In genomic region chr17:30074254-30074653, GRCh38 we compare ENCODE assay signal across 40 cellular contexts.
"Had no signal": no experiment of that assay in that cellular context is flagged by ENCODE, and none has a peak within 500 bp of the region (broad histone marks: within the 10 kb centered on the region; RNA-seq: fewer than 3 reads in every experiment).

No MANE protein-coding gene starts in this region.

- FAIRE-seq: astrocyte, bronchial epithelial cell had no signal

- H3K9me3 Mint-ChIP-seq: activated naive CD4-positive, alpha-beta T cell treated with anti-CD3 and anti-CD28 coated beads for 36 hours; activated naive CD4-positive, alpha-beta T cell treated with anti-CD3 and anti-CD28 coated beads, Interleukin-2, amount 10 ng/mL, durations not matched to agents 7 days and 5 days; activated naive CD4-positive, alpha-beta T cell treated with anti-CD3 and anti-CD28 coated beads, Interleukin-2, amount 50 U/mL, for 24 hours; activated naive CD8-positive, alpha-beta T cell treated with anti-CD3 and anti-CD28 coated beads, Interleukin-2, amount 10 ng/mL, durations not matched to agents 7 days and 5 days; activated naive CD8-positive, alpha-beta T cell treated with anti-CD3 and anti-CD28 coated beads, Interleukin-2, amount 50 U/mL, for 24 hours; activated T-cell treated with anti-CD3 and anti-CD28 coated beads, Interleukin-2, amount 50 U/mL, for 4 hours; activated T-cell treated with anti-CD3 and anti-CD28 coated beads, Interleukin-2, amount 50 U/mL, for 72 hours; activated T-helper 1 cell treated with anti-CD3 and anti-CD28 coated beads, Interleukin-12 subunit alpha, Interleukin-12 subunit beta, Interleukin-2, Interleukin-4 antibody, amounts not matched to agents 30 ng/mL and 10 ng/mL and 1 ng/mL, durations not matched to agents 14 hours and 24 hours and 36 hours; activated T-helper 17 cell treated with anti-CD3 and anti-CD28 coated beads, Interleukin-2, amount 50 U/mL, for 72 hours; activated T-helper 2 cell treated with anti-CD3 and anti-CD28 coated beads, Interferon-gamma antibody, Interleukin-2, Interleukin-4, amounts not matched to agents 10 μg/mL and 5 μg/mL and 100 μg/mL, durations not matched to agents 14 hours and 24 hours and 36 hours; central memory CD8-positive, alpha-beta T cell had no signal

- H3K36me3 Mint-ChIP-seq: activated naive CD4-positive, alpha-beta T cell treated with anti-CD3 and anti-CD28 coated beads, Interleukin-2, amount 10 ng/mL, durations not matched to agents 7 days and 5 days; activated naive CD4-positive, alpha-beta T cell treated with anti-CD3 and anti-CD28 coated beads, Interleukin-2, amount 50 U/mL, for 24 hours; activated naive CD4-positive, alpha-beta T cell treated with anti-CD3 and anti-CD28 coated beads, Interleukin-2, amount 50 U/mL, for 72 hours; activated naive CD8-positive, alpha-beta T cell; activated naive CD8-positive, alpha-beta T cell treated with anti-CD3 and anti-CD28 coated beads for 36 hours; activated naive CD8-positive, alpha-beta T cell treated with anti-CD3 and anti-CD28 coated beads, Interleukin-2, amount 10 ng/mL, durations not matched to agents 7 days and 5 days; brain had no signal

- H3K9me3 ChIP-seq: adrenal gland, ascending aorta, body of pancreas, breast epithelium had no signal

- H3K4me3 ChIP-seq: adrenal gland, ascending aorta, body of pancreas, breast epithelium, cardiac muscle cell had no signal

- H3K36me3 ChIP-seq: adrenal gland, ascending aorta, brain microvascular endothelial cell, breast epithelium, cardiac muscle cell had no signal

- H3K27ac ChIP-seq: adrenal gland, ascending aorta, body of pancreas, brain microvascular endothelial cell, breast epithelium, cardiac muscle cell had no signal

- H3K27ac Mint-ChIP-seq: activated naive CD4-positive, alpha-beta T cell treated with anti-CD3 and anti-CD28 coated beads for 36 hours; activated naive CD4-positive, alpha-beta T cell treated with anti-CD3 and anti-CD28 coated beads, Interleukin-2, amount 10 ng/mL, durations not matched to agents 7 days and 5 days; activated naive CD4-positive, alpha-beta T cell treated with anti-CD3 and anti-CD28 coated beads, Interleukin-2, amount 50 U/mL, for 24 hours; activated naive CD4-positive, alpha-beta T cell treated with anti-CD3 and anti-CD28 coated beads, Interleukin-2, amount 50 U/mL, for 72 hours; activated naive CD8-positive, alpha-beta T cell; activated naive CD8-positive, alpha-beta T cell treated with anti-CD3 and anti-CD28 coated beads for 36 hours; activated naive CD8-positive, alpha-beta T cell treated with anti-CD3 and anti-CD28 coated beads, Interleukin-2, amount 10 ng/mL, durations not matched to agents 7 days and 5 days; activated naive CD8-positive, alpha-beta T cell treated with anti-CD3 and anti-CD28 coated beads, Interleukin-2, amount 50 U/mL, for 24 hours; activated T-cell treated with anti-CD3 and anti-CD28 coated beads, Interleukin-2, amount 50 U/mL, for 24 hours; activated T-cell treated with anti-CD3 and anti-CD28 coated beads, Interleukin-2, amount 50 U/mL, for 72 hours; activated T-helper 1 cell treated with anti-CD3 and anti-CD28 coated beads, Interleukin-12 subunit alpha, Interleukin-12 subunit beta, Interleukin-2, Interleukin-4 antibody, amounts not matched to agents 30 ng/mL and 10 ng/mL and 1 ng/mL, durations not matched to agents 14 hours and 24 hours and 36 hours; activated T-helper 17 cell treated with anti-CD3 and anti-CD28 coated beads, Interleukin-2, amount 50 U/mL, for 72 hours; activated T-helper 2 cell treated with anti-CD3 and anti-CD28 coated beads, Interferon-gamma antibody, Interleukin-2, Interleukin-4, amounts not matched to agents 10 μg/mL and 5 μg/mL and 100 μg/mL, durations not matched to agents 14 hours and 24 hours and 36 hours; brain had no signal

- H3K27me3 ChIP-seq: adrenal gland, ascending aorta, body of pancreas, breast epithelium had no signal

- DNase-seq: activated effector memory CD4-positive, alpha-beta T cell treated with anti-CD3 and anti-CD28 coated beads, Interleukin-2, amount 50 U/mL, for 16 hours; activated effector memory CD4-positive, alpha-beta T cell treated with Interleukin-2 at 50 U/mL for 16 hours; activated gamma-delta T cell; activated gamma-delta T cell treated with Interleukin-2 at 50 U/mL for 16 hours; activated naive CD4-positive, alpha-beta T cell; activated naive CD4-positive, alpha-beta T cell treated with anti-CD3 and anti-CD28 coated beads for 36 hours; activated naive CD4-positive, alpha-beta T cell treated with anti-CD3 and anti-CD28 coated beads, Interleukin-2, amount 10 ng/mL, durations not matched to agents 7 days and 5 days; activated naive CD4-positive, alpha-beta T cell treated with anti-CD3 and anti-CD28 coated beads, Interleukin-2, amount 50 U/mL, for 16 hours; activated naive CD4-positive, alpha-beta T cell treated with Interleukin-2 at 50 U/mL for 16 hours; activated naive CD8-positive, alpha-beta T cell treated with anti-CD3 and anti-CD28 coated beads for 36 hours; activated naive CD8-positive, alpha-beta T cell treated with anti-CD3 and anti-CD28 coated beads, Interleukin-2, amount 10 ng/mL, durations not matched to agents 7 days and 5 days; activated naive CD8-positive, alpha-beta T cell treated with anti-CD3 and anti-CD28 coated beads, Interleukin-2, amount 50 U/mL, for 24 hours; activated T-cell treated with anti-CD3 and anti-CD28 coated beads, Interleukin-2, amount 50 U/mL, for 1 hour; activated T-cell treated with anti-CD3 and anti-CD28 coated beads, Interleukin-2, amount 50 U/mL, for 24 hours; activated T-cell treated with anti-CD3 and anti-CD28 coated beads, Interleukin-2, amount 50 U/mL, for 4 hours; activated T-cell treated with anti-CD3 and anti-CD28 coated beads, Interleukin-2, amount 50 U/mL, for 48 hours; activated T-cell treated with anti-CD3 and anti-CD28 coated beads, Interleukin-2, amount 50 U/mL, for 72 hours; adrenal gland; amniotic stem cell; amygdala; anterior cingulate cortex; aorta; body of pancreas; brain microvascular endothelial cell; caudate nucleus; central memory CD4-positive, alpha-beta T cell; cerebellar nuclear complex had no signal

- H3K4me1 ChIP-seq: adrenal gland, ascending aorta, body of pancreas, breast epithelium had no signal

- H3K4me3 Mint-ChIP-seq: activated naive CD4-positive, alpha-beta T cell treated with anti-CD3 and anti-CD28 coated beads for 36 hours; activated naive CD4-positive, alpha-beta T cell treated with anti-CD3 and anti-CD28 coated beads, Interleukin-2, amount 10 ng/mL, durations not matched to agents 7 days and 5 days; activated naive CD4-positive, alpha-beta T cell treated with anti-CD3 and anti-CD28 coated beads, Interleukin-2, amount 50 U/mL, for 24 hours; activated naive CD8-positive, alpha-beta T cell; activated naive CD8-positive, alpha-beta T cell treated with anti-CD3 and anti-CD28 coated beads for 36 hours; activated naive CD8-positive, alpha-beta T cell treated with anti-CD3 and anti-CD28 coated beads, Interleukin-2, amount 10 ng/mL, durations not matched to agents 7 days and 5 days; activated naive CD8-positive, alpha-beta T cell treated with anti-CD3 and anti-CD28 coated beads, Interleukin-2, amount 50 U/mL, for 24 hours; activated T-cell treated with anti-CD3 and anti-CD28 coated beads, Interleukin-2, amount 50 U/mL, for 24 hours; activated T-cell treated with anti-CD3 and anti-CD28 coated beads, Interleukin-2, amount 50 U/mL, for 4 hours; activated T-cell treated with anti-CD3 and anti-CD28 coated beads, Interleukin-2, amount 50 U/mL, for 72 hours; activated T-helper 1 cell treated with anti-CD3 and anti-CD28 coated beads, Interleukin-12 subunit alpha, Interleukin-12 subunit beta, Interleukin-2, Interleukin-4 antibody, amounts not matched to agents 30 ng/mL and 10 ng/mL and 1 ng/mL, durations not matched to agents 14 hours and 24 hours and 36 hours; activated T-helper 17 cell treated with anti-CD3 and anti-CD28 coated beads, Interleukin-2, amount 50 U/mL, for 72 hours; brain; central memory CD8-positive, alpha-beta T cell had no signal

- H3K4me1 Mint-ChIP-seq: activated naive CD4-positive, alpha-beta T cell treated with anti-CD3 and anti-CD28 coated beads, Interleukin-2, amount 10 ng/mL, durations not matched to agents 7 days and 5 days; activated naive CD4-positive, alpha-beta T cell treated with anti-CD3 and anti-CD28 coated beads, Interleukin-2, amount 50 U/mL, for 24 hours; activated naive CD8-positive, alpha-beta T cell treated with anti-CD3 and anti-CD28 coated beads for 36 hours; activated naive CD8-positive, alpha-beta T cell treated with anti-CD3 and anti-CD28 coated beads, Interleukin-2, amount 10 ng/mL, durations not matched to agents 7 days and 5 days; activated naive CD8-positive, alpha-beta T cell treated with anti-CD3 and anti-CD28 coated beads, Interleukin-2, amount 50 U/mL, for 24 hours; activated T-helper 17 cell treated with anti-CD3 and anti-CD28 coated beads, Interleukin-2, amount 50 U/mL, for 72 hours; brain; central memory CD8-positive, alpha-beta T cell had no signal

- ATAC-seq: activated naive CD4-positive, alpha-beta T cell treated with anti-CD3 and anti-CD28 coated beads, Interleukin-2, amount 50 U/mL, for 72 hours; activated naive CD8-positive, alpha-beta T cell treated with anti-CD3 and anti-CD28 coated beads, Interleukin-2, amount 50 U/mL, for 24 hours; activated T-cell treated with anti-CD3 and anti-CD28 coated beads, Interleukin-2, amount 50 U/mL, for 4 hours; activated T-cell treated with anti-CD3 and anti-CD28 coated beads, Interleukin-2, amount 50 U/mL, for 72 hours; activated T-helper 17 cell treated with anti-CD3 and anti-CD28 coated beads, Interleukin-2, amount 50 U/mL, for 72 hours; body of pancreas had no signal
